17 cellular contexts compared by ENCODE assay signal in genomic region chr11:119403021-119403420, GRCh38. TPM values are rescaled to one million over a fixed set of nuclear protein-coding genes. Genes with fewer than 3 reads are reported as not detected.
DNase-seq lines count a peak whose midpoint lies in the region; ATAC-seq and TF ChIP-seq lines count a peak whose summit lies in the region.
"Had no signal": no experiment of that assay in that cellular context is flagged by ENCODE, and none has a peak within 500 bp of the region (broad histone marks: within the 10 kb centered on the region; RNA-seq: fewer than 3 reads in every experiment).

No MANE protein-coding gene starts in this region.

- H2AFZ ChIP-seq in GM23248: no peak overlapping the region
- no peak overlapping the region for H2AFZ ChIP-seq in mesenchymal stem cell (ENCODE audit: low read depth, low read length)

- H3K14ac ChIP-seq in mesenchymal stem cell (ENCODE audit: low read length in 2 of 2): no peak overlapping the region

- H3K27me3 ChIP-seq in GM23248 (replicated peaks; ENCODE audit: insufficient read depth) (no peaks in the 10 kb centered on the region), vagina (no peaks in the 10 kb centered on the region), mesenchymal stem cell (ENCODE audit: control insufficient read depth in 1 of 2, insufficient read depth in 1 of 2, low read length in 2 of 2) (peaks cover 7% of the 10 kb centered on the region in 2 experiments)
- H3K27me3 ChIP-seq: Peyer's patch had no signal

- H3K9me3 ChIP-seq in GM23248 (ENCODE audit: low read depth) (no peaks in the 10 kb centered on the region), mucosa of descending colon (peaks cover 16% of the 10 kb centered on the region), vagina (no peaks in the 10 kb centered on the region), mesenchymal stem cell (ENCODE audit: control insufficient read depth, low read length) (peaks cover 42% of the 10 kb centered on the region)
- H3K9me3 ChIP-seq: Peyer's patch had no signal

- no peaks in the 10 kb centered on the region; the same call in 1 of the 2 replicates for H3F3A ChIP-seq in GM23248 (ENCODE audit: insufficient read depth)

- H3K27ac ChIP-seq in GM23248: no peak overlapping the region
- no peak overlapping the region for H3K27ac ChIP-seq in vagina
- H3K27ac ChIP-seq in mesenchymal stem cell (ENCODE audit: low read length, poor library complexity, severe bottlenecking): no peak overlapping the region
- H3K27ac ChIP-seq: Peyer's patch had no signal

- 11 to 14% methylated on average over 5 of the region's 5 CpGs for WGBS in GM23248 (ENCODE audit: low coverage in 1 of 2, low lambda C conversion rate in 2 of 2, missing lambda C conversion rate in 2 of 2), 2 experiments
- WGBS in mesenchymal stem cell: 92% methylated on average over 5 of the region's 5 CpGs

- in situ Hi-C loops in GM23248 (cut with MboI): no loop called here

- no peaks in the 10 kb centered on the region for H3K79me2 ChIP-seq in GM23248 (ENCODE audit: insufficient read depth)

- no peak overlapping the region for H4K91ac ChIP-seq in mesenchymal stem cell (ENCODE audit: low read length)

- peak; percentile 23 for ATAC-seq in mucosa of descending colon
- ATAC-seq in GM19467 (IDR thresholded peaks at IDR 0.05; ENCODE audit: unreplicated experiment): no peak
- ATAC-seq: Right ventricle myocardium inferior had no signal

- H3K4me1 ChIP-seq in GM23248 (ENCODE audit: insufficient read depth): peaks cover 3% of the 10 kb centered on the region; the same call in 1 of the 2 replicates
- no peaks in the 10 kb centered on the region for H3K4me1 ChIP-seq in mucosa of descending colon (ENCODE audit: low read depth)
- H3K4me1 ChIP-seq in vagina: no peaks in the 10 kb centered on the region
- no peaks in the 10 kb centered on the region for H3K4me1 ChIP-seq in mesenchymal stem cell (ENCODE audit: control insufficient read depth, insufficient read depth, low read depth, low read length)
- H3K4me1 ChIP-seq: Peyer's patch had no signal

- no peak overlapping the region for H4K8ac ChIP-seq in mesenchymal stem cell (ENCODE audit: low read length)

- H2BK15ac ChIP-seq in mesenchymal stem cell (ENCODE audit: low read depth, poor library complexity, severe bottlenecking): no peak overlapping the region

- no peak overlapping the region for H2AK5ac ChIP-seq in mesenchymal stem cell (ENCODE audit: low read length, severe bottlenecking)

- H2BK12ac ChIP-seq in mesenchymal stem cell (ENCODE audit: low read length in 2 of 2): no peak overlapping the region

- H3K4me2 ChIP-seq in GM23248 (ENCODE audit: unreplicated experiment): no peak overlapping the region
- H3K4me2 ChIP-seq in mesenchymal stem cell (ENCODE audit: low read length, poor library complexity, severe bottlenecking): no peak overlapping the region

- no peak overlapping the region for H3K18ac ChIP-seq in mesenchymal stem cell (ENCODE audit: low read depth in 1 of 2, low read length in 2 of 2)

- DNase-seq in AG09319 (ENCODE audit: extremely low read depth, low read depth): peak; percentile 22
- DNase-seq in GM23248: peak; percentile 62
- DNase-seq in fibroblast of peridontal ligament (ENCODE audit: extremely low read depth): peak; percentile 26
- DNase-seq in mucosa of descending colon: no peak
- no peak for DNase-seq in vagina (ENCODE audit: extremely low spot score in 2 of 2)
- no peak for DNase-seq in mesenchymal stem cell
- no peak for DNase-seq in NCI-H748 treated with DMSO at 0.1 percent for 48 hours (lab: John Stamatoyannopoulos, UW)
- DNase-seq: EL, H9, NCI-H1436 treated with DMSO at 0.1 percent for 48 hours, NCI-H2081 treated with DMSO at 0.1 percent for 48 hours, NCI-H510A treated with DMSO at 0.1 percent for 48 hours, Peyer's patch had no signal

- H3K23ac ChIP-seq in mesenchymal stem cell (ENCODE audit: low read length in 2 of 2): no peak overlapping the region

- H3K79me1 ChIP-seq in mesenchymal stem cell (replicated peaks; ENCODE audit: low read length, poor library complexity, severe bottlenecking): no peaks in the 10 kb centered on the region

- no peaks in the 10 kb centered on the region for H4K20me1 ChIP-seq in GM23248 (ENCODE audit: insufficient read depth)

- no peak for TF ChIP-seq CTCF in AG09319 (IDR thresholded peaks at IDR 0.05; ENCODE audit: low read depth, low read length)
- TF ChIP-seq CTCF in mucosa of descending colon (IDR thresholded peaks at IDR 0.05): no peak
- TF ChIP-seq CTCF in vagina (IDR thresholded peaks at IDR 0.05): no peak

- H3K36me3 ChIP-seq in GM23248 (ENCODE audit: low read depth) (no peaks in the 10 kb centered on the region), mucosa of descending colon (ENCODE audit: low read depth) (no peaks in the 10 kb centered on the region), vagina (no peaks in the 10 kb centered on the region), mesenchymal stem cell (ENCODE audit: control insufficient read depth in 1 of 2, insufficient read depth in 2 of 2, low read depth in 1 of 2, low read length in 2 of 2) (no peaks in the 10 kb centered on the region)
- H3K36me3 ChIP-seq: Peyer's patch had no signal

- intact Hi-C loops in mucosa of descending colon (cut with DNase I, micrococcal nuclease) (no loop called here), vagina (cut with DNase I) (no loop called here)

- no peaks in the 10 kb centered on the region for H3K9me2 ChIP-seq in GM23248 (ENCODE audit: insufficient read depth)

- H3K9ac ChIP-seq in GM23248: no peak overlapping the region
- H3K9ac ChIP-seq in mesenchymal stem cell (ENCODE audit: low read length): no peak overlapping the region

- H2BK120ac ChIP-seq in mesenchymal stem cell (ENCODE audit: low read depth, low read length): no peak overlapping the region

- no peak overlapping the region for H3K4ac ChIP-seq in mesenchymal stem cell (ENCODE audit: low read depth in 1 of 2, low read length in 2 of 2)

- H2BK5ac ChIP-seq in mesenchymal stem cell (ENCODE audit: low read depth, low read length, poor library complexity, severe bottlenecking): no peak overlapping the region

- H3K4me3 ChIP-seq in GM23248: no peak overlapping the region
- no peak overlapping the region for H3K4me3 ChIP-seq in mucosa of descending colon
- H3K4me3 ChIP-seq in vagina: no peak overlapping the region
- no peak overlapping the region for H3K4me3 ChIP-seq in mesenchymal stem cell (ENCODE audit: insufficient read depth in 1 of 2, low read depth in 1 of 2, low read length in 2 of 2)
- H3K4me3 ChIP-seq: Peyer's patch had no signal

- TF ChIP-seq POLR2A in vagina (IDR thresholded peaks at IDR 0.05): no peak

RNA-seq across cellular contexts. Expression of gene THY1, which starts 20.0 kb away (rescaled TPM):
- 1,197 and 1,694 TPM in 2 replicates for total RNA-seq in GM23248 (2014; rRNA removed; shearing (Covaris generic))
- polyA plus RNA-seq in GM23248 (2016; fragmentation: Nextera tagmentation; extraction: Ambion mirVana): 1,640 and 1,703 TPM in 2 replicates
- 10 to 100 TPM in 2 of 3 donors, 1 to 10 TPM in 1; 2.8 to 32.5 (median 28.3) TPM for total RNA-seq in mucosa of descending colon
- total RNA-seq in vagina: 48.9 TPM
- 87.8 TPM for polyA plus RNA-seq in mesenchymal stem cell (2013, experiment 1 of 2)
- 87.6 TPM for polyA plus RNA-seq in mesenchymal stem cell (2013, experiment 2 of 2)
- polyA plus RNA-seq: CD14-positive monocyte had no signal

RNA-seq across cellular contexts. Expression of gene USP2, which starts 21.5 kb away (rescaled TPM):
- total RNA-seq in GM23248 (2014; rRNA removed; shearing (Covaris generic)): not detected in 2 replicates
- 0.30 and 0.33 TPM in 2 replicates for polyA plus RNA-seq in GM23248 (2016; fragmentation: Nextera tagmentation; extraction: Ambion mirVana)
- 10 to 100 TPM; 16.9 to 84.3 (median 26.7) TPM for total RNA-seq in mucosa of descending colon
- total RNA-seq in vagina: 2.5 TPM
- polyA plus RNA-seq in mesenchymal stem cell (2013, experiment 1 of 2): 0.65 TPM
- polyA plus RNA-seq in mesenchymal stem cell (2013, experiment 2 of 2): 0.60 TPM
- total RNA-seq: A172 had no signal
- polyA plus RNA-seq: CD14-positive monocyte had no signal

RNA-seq across cellular contexts. Expression of gene MFRP, which starts 56.5 kb away (rescaled TPM):
- total RNA-seq in GM23248 (2014; rRNA removed; shearing (Covaris generic)): 0.13 TPM in 1 of 2 replicates, not detected in the other
- polyA plus RNA-seq in GM23248 (2016; fragmentation: Nextera tagmentation; extraction: Ambion mirVana): not detected in 2 replicates
- total RNA-seq in mucosa of descending colon (not detected), vagina (not detected)
- not detected for polyA plus RNA-seq in mesenchymal stem cell (2013, experiment 1 of 2)
- polyA plus RNA-seq in mesenchymal stem cell (2013, experiment 2 of 2): not detected
- total RNA-seq: A172, H9, Peyer's patch, Right ventricle myocardium inferior had no signal
- polyA plus RNA-seq: CD14-positive monocyte had no signal

Comparison
In these comparisons a context has a peak if more than half of its experiments do, and no peak if none do; other contexts are left out.
1. DNase-seq: peak in AG09319 (single experiment), GM23248 (single experiment) and fibroblast of peridontal ligament (single experiment); none in mucosa of descending colon (0 of 3), vagina (0 of 2), mesenchymal stem cell (single experiment) and NCI-H748 treated with DMSO at 0.1 percent for 48 hours (single experiment).
2. RNA of gene THY1, which starts 20.0 kb away (total RNA-seq): 1,197 to 1,694 TPM in GM23248; 48.9 TPM in vagina (single experiment) and 2.8 to 32.5 TPM in mucosa of descending colon; every median in the first group is over 10 times any median in the second.